30 cellular contexts compared by ENCODE assay signal in the genomic region with DNA sequence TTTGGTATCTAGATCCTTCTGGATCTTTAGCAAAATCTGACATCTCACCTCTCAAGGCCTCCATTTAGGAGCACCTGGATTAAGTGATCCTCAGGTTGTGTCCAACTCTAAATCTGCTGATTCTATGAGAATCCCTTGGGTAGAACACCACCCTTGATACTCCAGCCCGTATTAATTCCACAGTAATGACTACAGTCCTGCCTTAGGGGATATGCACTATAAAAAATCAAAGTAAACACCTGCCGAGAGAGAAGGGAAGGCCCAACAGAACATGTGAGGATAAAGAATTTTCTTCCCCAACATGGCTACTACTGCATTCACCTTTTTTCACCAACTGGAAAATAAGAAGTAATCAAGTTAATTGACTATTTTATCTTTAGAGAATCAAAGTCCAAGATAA. TPM values are rescaled to one million over a fixed set of nuclear protein-coding genes. Genes with fewer than 3 reads are reported as not detected.
DNase-seq lines count a peak whose midpoint lies in the region; ATAC-seq, FAIRE-seq and TF ChIP-seq lines count a peak whose summit lies in the region.
"Had no signal": no experiment of that assay in that cellular context is flagged by ENCODE, and none has a peak within 500 bp of the region (broad histone marks: within the 10 kb centered on the region; RNA-seq: fewer than 3 reads in every experiment).

No MANE protein-coding gene starts in this region.

- peaks cover 8 to 10% of the 10 kb centered on the region in 2 experiments for H3K36me3 ChIP-seq in GM12878 (ENCODE audit: control insufficient read depth in 2 of 2, insufficient read depth in 2 of 2, low read length in 1 of 2)
- H3K36me3 ChIP-seq: breast epithelium, sigmoid colon, SJCRH30, transverse colon had no signal

- no peak for DNase-seq in CD14-positive monocyte (ENCODE audit: low spot score)
- DNase-seq in GM12878 (ENCODE audit: low read depth, low spot score): no peak
- no peak for DNase-seq in nephron progenitor cell
- no peak for DNase-seq in cerebellar nuclear complex (lab: John Stamatoyannopoulos, UW)
- no peak for DNase-seq in substantia nigra (lab: John Stamatoyannopoulos, UW)
- no peak for DNase-seq in type B pancreatic cell (ENCODE audit: extremely low spot score, unreplicated experiment)
- DNase-seq in activated T-cell treated with anti-CD3 and anti-CD28 coated beads, Interleukin-2, amount 50 U/mL, for 1 hour: no peak
- DNase-seq: activated CD4-positive, alpha-beta T cell treated with anti-CD3 and anti-CD28 coated beads for 1 hour; activated CD8-positive, alpha-beta memory T cell treated with anti-CD3 and anti-CD28 coated beads for 24 hours; activated naive CD4-positive, alpha-beta T cell treated with Interleukin-2 at 50 U/mL for 16 hours; activated T-cell treated with anti-CD3 and anti-CD28 coated beads, Interleukin-2, amount 50 U/mL, for 4 hours; amniotic stem cell; cortex of kidney; GM23248; islet precursor cell; mucosa of descending colon; MV-4-11; NCI-H2171 treated with DMSO at 0.1 percent for 48 hours; sigmoid colon; SJCRH30; stimulated activated CD4-positive, alpha-beta T cell treated with anti-CD3 and anti-CD28 coated beads, Interleukin-15, amount 100 ng/mL, for 24 hours; stimulated activated naive CD8-positive, alpha-beta T cell treated with anti-CD3 and anti-CD28 coated beads, Interleukin-15, amount 100 ng/mL, for 72 hours; T-helper 1 cell; transverse colon had no signal

- H3K4me1 ChIP-seq in GM12878 (ENCODE audit: control insufficient read depth, insufficient read depth, low read length): peaks cover 12% of the 10 kb centered on the region
- H3K4me1 ChIP-seq: breast epithelium, SJCRH30 had no signal

- intact Hi-C loops in CD14-positive monocyte (cut with micrococcal nuclease) (loop anchor here in 1 of 2 donors (2.0 kb wide), 1 partner anchor 27 kb away; a partner anchor contains a TSS), GM12878 (cut with micrococcal nuclease; ENCODE audit: unreplicated experiment) (loop anchor here (2.0 kb wide), 1 partner anchor 27 kb away; a partner anchor contains a TSS)

- peak overlapping the region; percentile 9; the same call in 1 of the 2 replicates for H3K4me2 ChIP-seq in GM12878 (ENCODE audit: control insufficient read depth, insufficient read depth)

- H3K4me1 Mint-ChIP-seq in CD14-positive monocyte (peaks cover 59% of the 10 kb centered on the region), nephron progenitor cell (peaks cover 51% of the 10 kb centered on the region), type B pancreatic cell (ENCODE audit: unreplicated experiment) (peaks cover 20% of the 10 kb centered on the region)
- H3K4me1 Mint-ChIP-seq: neural crest cell had no signal

- H3K9ac ChIP-seq in GM12878 (ENCODE audit: control insufficient read depth, insufficient read depth, low read length): no peak overlapping the region
- H3K9ac ChIP-seq: BLaER1 treated with 17β-estradiol and CSF1 and Interleukin-3, amounts not matched to agents 10 nM and 100 nM; GM23248 had no signal

- RAD21 ChIA-PET in GM12878 (lab: Charles Lee; ENCODE audit: unreplicated experiment): interaction anchor here (0.9 kb wide), 1 partner anchor 31 kb away, joined by 4 read pairs; no protein-coding TSS in a partner anchor

- no TSS peak for BruUV-seq in GM12878 (replicated peaks; lab: Mats Ljungman, UMichigan)

- H3K79me2 ChIP-seq in GM12878 (ENCODE audit: control insufficient read depth, insufficient read depth, low read length): peaks cover 6% of the 10 kb centered on the region

- no peak for TF ChIP-seq EP300 in GM12878 (IDR thresholded peaks at IDR 0.05; ENCODE audit: borderline replicate concordance in 1 of 2, control insufficient read depth in 1 of 2, low read depth in 2 of 2, low read length in 2 of 2)

- TF ChIP-seq RAD21 in GM12878 (IDR thresholded peaks at IDR 0.05; ENCODE audit: insufficient read depth, low read depth, low read length): no peak

- CTCF ChIA-PET in GM12878 (lab: Yijun Ruan, JAX): interaction anchor here (1.2 kb wide), 1 partner anchor 32 kb away, joined by 4 read pairs; no protein-coding TSS in a partner anchor

- no peaks in the 10 kb centered on the region for H3K9me3 ChIP-seq in GM12878 (replicated peaks; ENCODE audit: control insufficient read depth, insufficient read depth, low read length)
- H3K9me3 ChIP-seq: breast epithelium, mucosa of descending colon, sigmoid colon, SJCRH30, transverse colon had no signal

- FAIRE-seq in GM12878 (lab: Jason Lieb, UNC): no peak
- FAIRE-seq: RCC 7860, TTC549 had no signal

- H3K27ac ChIP-seq in GM12878 (ENCODE audit: control insufficient read depth, insufficient read depth) (peak overlapping the region; percentile 54), substantia nigra (ENCODE audit: low read depth, low read length, poor library complexity, severe bottlenecking) (no peak overlapping the region)
- H3K27ac ChIP-seq: BLaER1 treated with 17β-estradiol and CSF1 and Interleukin-3, amounts not matched to agents 10 nM and 100 nM; breast epithelium; GM23248; sigmoid colon; SJCRH30; transverse colon had no signal

- H3K27me3 ChIP-seq in GM12878 (replicated peaks in 1 of 2; ENCODE audit: control insufficient read depth in 2 of 2, insufficient read depth in 2 of 2, low read length in 1 of 2): no peaks in the 10 kb centered on the region
- H3K27me3 ChIP-seq: BLaER1 treated with 17β-estradiol and CSF1 and Interleukin-3, amounts not matched to agents 10 nM and 100 nM; breast epithelium; sigmoid colon; SJCRH30; transverse colon had no signal

- POLR2A ChIA-PET in GM12878 (lab: Charles Lee): interaction anchor here (1.0 kb wide), 1 partner anchor 27 kb away, joined by 5 read pairs; a partner anchor contains a TSS

- in situ Hi-C loops in GM12878 (cut with MboI): no loop called here

- H3K27me3 Mint-ChIP-seq in CD14-positive monocyte (ENCODE audit: low read depth in 3 of 3): peaks cover 0 to 2% (median 0%) of the 10 kb centered on the region in 3 donors
- no peaks in the 10 kb centered on the region for H3K27me3 Mint-ChIP-seq in nephron progenitor cell (ENCODE audit: low read depth, poor library complexity)
- H3K27me3 Mint-ChIP-seq in type B pancreatic cell: no peaks in the 10 kb centered on the region
- H3K27me3 Mint-ChIP-seq: stimulated activated naive CD8-positive, alpha-beta T cell treated with anti-CD3 and anti-CD28 coated beads, Interleukin-15, amount 100 ng/mL, for 72 hours had no signal

- H3K36me3 Mint-ChIP-seq in CD14-positive monocyte: peaks cover 41 to 55% of the 10 kb centered on the region in 2 donors
- H3K36me3 Mint-ChIP-seq in nephron progenitor cell (ENCODE audit: low read depth): peaks cover 47% of the 10 kb centered on the region
- H3K36me3 Mint-ChIP-seq in type B pancreatic cell: peaks cover 42% of the 10 kb centered on the region

- no peaks in the 10 kb centered on the region for H4K20me1 ChIP-seq in GM12878 (ENCODE audit: control insufficient read depth, insufficient read depth)

- H2AFZ ChIP-seq in GM12878 (ENCODE audit: control insufficient read depth, low read depth, low read length): no peak overlapping the region
- H2AFZ ChIP-seq: GM23248 had no signal

- no peak for TF ChIP-seq POLR2A in GM12878 (IDR thresholded peaks at IDR 0.05; ENCODE audit: low read depth, low read length)

- H3K4me3 Mint-ChIP-seq in CD14-positive monocyte: no peak overlapping the region
- no peak overlapping the region for H3K4me3 Mint-ChIP-seq in nephron progenitor cell
- H3K4me3 Mint-ChIP-seq in type B pancreatic cell: no peak overlapping the region
- H3K4me3 Mint-ChIP-seq: activated T-cell treated with anti-CD3 and anti-CD28 coated beads, Interleukin-2, amount 50 U/mL, for 4 hours; neural crest cell; stimulated activated naive CD8-positive, alpha-beta T cell treated with anti-CD3 and anti-CD28 coated beads, Interleukin-15, amount 100 ng/mL, for 72 hours had no signal

- SMC1A ChIA-PET in GM12878 (lab: Charles Lee; ENCODE audit: uncharacterized antibody, unreplicated experiment): interaction anchor here (1.0 to 1.2 kb wide), 2 partner anchors 36 to 49 kb away, joined by 3 read pairs; no protein-coding TSS in a partner anchor

- H3K9me3 Mint-ChIP-seq in CD14-positive monocyte (no peaks in the 10 kb centered on the region), nephron progenitor cell (peaks cover 5% of the 10 kb centered on the region), type B pancreatic cell (no peaks in the 10 kb centered on the region)
- H3K9me3 Mint-ChIP-seq: activated T-cell treated with anti-CD3 and anti-CD28 coated beads, Interleukin-2, amount 50 U/mL, for 4 hours; neural crest cell; stimulated activated naive CD8-positive, alpha-beta T cell treated with anti-CD3 and anti-CD28 coated beads, Interleukin-15, amount 100 ng/mL, for 72 hours had no signal

- H3K4me3 ChIP-seq in GM12878: no peak overlapping the region
- H3K4me3 ChIP-seq: BLaER1 treated with 17β-estradiol and CSF1 and Interleukin-3, amounts not matched to agents 10 nM and 100 nM; breast epithelium; GM23248; mucosa of descending colon; sigmoid colon; SJCRH30; transverse colon had no signal

- ATAC-seq in HG03097 (IDR thresholded peaks at IDR 0.05; ENCODE audit: low FRiP score, unreplicated experiment) (peak; percentile 21), GM12878 (no peak)
- ATAC-seq: activated T-cell treated with anti-CD3 and anti-CD28 coated beads, Interleukin-2, amount 50 U/mL, for 4 hours; stimulated activated naive CD8-positive, alpha-beta T cell treated with anti-CD3 and anti-CD28 coated beads, Interleukin-15, amount 100 ng/mL, for 72 hours had no signal

- 82% methylated on average over 2 of the region's 2 CpGs for whole genome bisulfite sequencing in GM12878 (ENCODE audit: insufficient coverage, insufficient replicate concordance, low lambda C conversion rate, missing lambda C conversion rate)

- H3K27ac Mint-ChIP-seq in CD14-positive monocyte (peak overlapping the region; percentile 70 to 92 (median 89)), nephron progenitor cell (peak overlapping the region; percentile 94), type B pancreatic cell (no peak overlapping the region)
- H3K27ac Mint-ChIP-seq: stimulated activated naive CD8-positive, alpha-beta T cell treated with anti-CD3 and anti-CD28 coated beads, Interleukin-15, amount 100 ng/mL, for 72 hours had no signal

- no peak for TF ChIP-seq CTCF in CD14-positive monocyte (IDR thresholded peaks at IDR 0.05)
- no peak for TF ChIP-seq CTCF in GM12878 (IDR thresholded peaks at IDR 0.05 in 2 of 3, conservative IDR thresholded peaks at IDR 0.05 in 1 of 3; ENCODE audit: control insufficient read depth in 2 of 3, extremely low read depth in 1 of 3, insufficient read depth in 1 of 3, low read depth in 3 of 3, low read length in 3 of 3)
- TF ChIP-seq CTCF in nephron progenitor cell (IDR thresholded peaks at IDR 0.05): no peak
- no peak for TF ChIP-seq CTCF in type B pancreatic cell (conservative IDR thresholded peaks at IDR 0.05)

RNA-seq across cellular contexts. Expression of a gene that starts 27.6 kb away (rescaled TPM):
- polyA plus RNA-seq in CD14-positive monocyte: 10 to 100 TPM; 60.9 to 69.0 TPM
- 67.9 and 68.0 TPM in 2 replicates for total RNA-seq in GM12878 (2013; cell fraction: nucleolus; rRNA removed)
- 24.9 and 25.7 TPM in 2 replicates for total RNA-seq in GM12878 (2014; rRNA removed)
- total RNA-seq in GM12878 (2014; rRNA removed; fragmentation: Illumina TruSeq; extraction: Trizol): 27.2 and 28.9 TPM in 2 replicates
- 93.1 and 94.8 TPM in 2 replicates for total RNA-seq in GM12878 (2021)
- polyA plus RNA-seq in GM12878 (2011; ENCODE audit: low read depth): 64.4 TPM
- polyA plus RNA-seq in GM12878 (2011; rRNA removed): 27.0 and 35.0 TPM in 2 replicates
- polyA plus RNA-seq in GM12878 (2011; cell fraction: cytosol; rRNA removed): 63.7 and 66.4 TPM in 2 replicates
- 46.5 and 46.6 TPM in 2 replicates for polyA plus RNA-seq in GM12878 (2011; cell fraction: nucleus; rRNA removed)
- polyA plus RNA-seq in GM12878 (2012): 82.2 and 86.0 TPM in 2 replicates
- 63.7 and 98.6 TPM in 2 replicates for polyA plus RNA-seq in GM12878 (2014; fragmentation: Illumina TruSeq; extraction: Trizol)
- 10 to 100 TPM; 12.9 to 18.1 TPM for polyA plus RNA-seq in GM12878 (2014; fragmentation: Nextera tagmentation; extraction: Ambion mirVana)
- polyA plus RNA-seq in GM12878 (2014; rRNA removed): 64.9 and 67.3 TPM in 2 replicates
- 100 to 1,000 TPM; 123 to 130 TPM for polyA plus RNA-seq in GM12878 (2016; fragmentation: Nextera tagmentation; extraction: Ambion mirVana)
- polyA minus RNA-seq in GM12878 (2011; rRNA and poly(A)+ RNA removed): 25.2 and 44.6 TPM in 2 replicates
- polyA minus RNA-seq in GM12878 (2011; cell fraction: cytosol; rRNA and poly(A)+ RNA removed): 19.5 and 24.0 TPM in 2 replicates
- polyA minus RNA-seq in GM12878 (2011; cell fraction: nucleus; rRNA and poly(A)+ RNA removed): 18.0 and 33.5 TPM in 2 replicates
- total RNA-seq in type B pancreatic cell (ENCODE audit: low replicate concordance): 82.7 and 102 TPM in 2 replicates
